In the genomic region with DNA sequence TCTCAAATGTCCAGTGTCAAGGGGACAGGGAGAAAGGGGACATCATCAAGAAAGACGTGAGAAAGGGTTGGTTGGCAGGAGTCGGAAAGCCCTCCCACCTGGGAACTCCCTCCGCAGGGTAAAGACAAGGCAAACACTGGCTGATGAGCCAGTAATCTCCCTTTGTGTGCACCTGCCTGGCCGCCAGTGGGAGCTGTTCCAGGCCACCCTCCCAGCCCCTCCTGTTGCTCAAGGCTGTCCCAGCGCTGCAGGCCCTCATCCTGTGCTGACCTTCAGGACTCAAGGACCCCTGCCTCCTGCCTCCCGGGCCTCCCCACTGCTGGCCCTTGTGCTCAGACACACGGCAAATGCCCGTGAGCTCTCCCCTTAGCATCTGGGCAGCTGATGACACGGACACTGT, we compare ENCODE assay signal across 20 cellular contexts. TPM values are rescaled to one million over a fixed set of nuclear protein-coding genes. Genes with fewer than 3 reads are reported as not detected.
A peak's percentile ranks its signal among the peaks of the same experiment; 100 is the strongest.
DNase-seq lines count a peak whose midpoint lies in the region; ATAC-seq, FAIRE-seq and TF ChIP-seq lines count a peak whose summit lies in the region.
"Had no signal": no experiment of that assay in that cellular context is flagged by ENCODE, and none has a peak within 500 bp of the region (broad histone marks: within the 10 kb centered on the region; RNA-seq: fewer than 3 reads in every experiment).

No MANE protein-coding gene starts in this region.

- POLR2A ChIA-PET in HepG2 (lab: Yijun Ruan, JAX): no interaction called here

- no peak overlapping the region for H3K4me3 Mint-ChIP-seq in endodermal cell
- H3K4me3 Mint-ChIP-seq: activated CD4-positive, alpha-beta T cell treated with anti-CD3 and anti-CD28 coated beads, Interleukin-2, amount 10 ng/mL, durations not matched to agents 7 days and 5 days; activated naive CD8-positive, alpha-beta T cell treated with anti-CD3 and anti-CD28 coated beads, Interleukin-2, amount 50 U/mL, for 24 hours had no signal

- H3K9me3 ChIP-seq in HepG2 (ENCODE audit: low read length): no peaks in the 10 kb centered on the region
- no peaks in the 10 kb centered on the region for H3K9me3 ChIP-seq in right lobe of liver
- H3K9me3 ChIP-seq in OCI-LY1 (ENCODE audit: low read length): no peaks in the 10 kb centered on the region
- no peaks in the 10 kb centered on the region for H3K9me3 ChIP-seq in endodermal cell (ENCODE audit: control insufficient read depth, low read length)
- H3K9me3 ChIP-seq: MG63 had no signal

- peak; percentile 66 for TF ChIP-seq RAD21 in HepG2 (CRISPR knock-in tag; IDR thresholded peaks at IDR 0.05)

- TF ChIP-seq CTCF in HepG2 (CRISPR knock-in tag; IDR thresholded peaks at IDR 0.05) (peak; percentile 83), right lobe of liver (IDR thresholded peaks at IDR 0.05) (no peak), OCI-LY1 (IDR thresholded peaks at IDR 0.05; ENCODE audit: low read length) (peak; percentile 32; the same call in 1 of the 2 replicates), endodermal cell (conservative IDR thresholded peaks at IDR 0.05) (peak; percentile 78)

- no peaks in the 10 kb centered on the region for H3K9me3 Mint-ChIP-seq in endodermal cell
- H3K9me3 Mint-ChIP-seq: activated CD4-positive, alpha-beta T cell treated with anti-CD3 and anti-CD28 coated beads, Interleukin-2, amount 10 ng/mL, durations not matched to agents 7 days and 5 days; activated naive CD8-positive, alpha-beta T cell treated with anti-CD3 and anti-CD28 coated beads, Interleukin-2, amount 50 U/mL, for 24 hours had no signal

- ATAC-seq in HepG2 (peak; percentile 92), right lobe of liver (no peak), GM18909 (IDR thresholded peaks at IDR 0.05; ENCODE audit: poor library complexity, unreplicated experiment) (no peak)
- ATAC-seq: activated naive CD8-positive, alpha-beta T cell treated with anti-CD3 and anti-CD28 coated beads, Interleukin-2, amount 50 U/mL, for 24 hours had no signal

- H3K27me3 ChIP-seq in HepG2 (ENCODE audit: control insufficient read depth in 1 of 2, insufficient read depth in 2 of 2, low read length in 2 of 2) (peaks cover 9 to 52% of the 10 kb centered on the region in 2 experiments), right lobe of liver (no peaks in the 10 kb centered on the region), OCI-LY1 (ENCODE audit: insufficient read depth, low read length) (no peaks in the 10 kb centered on the region; the same call in 1 of the 2 replicates), endodermal cell (ENCODE audit: control insufficient read depth, insufficient read depth, low read length, poor library complexity, severe bottlenecking) (no peaks in the 10 kb centered on the region)
- H3K27me3 ChIP-seq: MG63 had no signal

- no peaks in the 10 kb centered on the region for H3K9me2 ChIP-seq in OCI-LY1 (ENCODE audit: low read depth, low read length)

- H3F3A ChIP-seq in OCI-LY1 (ENCODE audit: insufficient read depth, low read length): no peaks in the 10 kb centered on the region

- H3K79me2 ChIP-seq in HepG2 (ENCODE audit: insufficient read depth, low read length): no peaks in the 10 kb centered on the region
- no peaks in the 10 kb centered on the region for H3K79me2 ChIP-seq in OCI-LY1 (ENCODE audit: insufficient read depth, low read length)

- no peak overlapping the region for H3K27ac ChIP-seq in HepG2 (ENCODE audit: extremely low read length, insufficient read depth, low read length)
- no peak overlapping the region for H3K27ac ChIP-seq in right lobe of liver
- H3K27ac ChIP-seq in OCI-LY1 (ENCODE audit: low read depth, low read length, poor library complexity, severe bottlenecking): no peak overlapping the region
- H3K27ac ChIP-seq in endodermal cell (ENCODE audit: low read depth, low read length): no peak overlapping the region

- H3K9ac ChIP-seq in HepG2 (ENCODE audit: insufficient read depth, low read depth, low read length) (no peak overlapping the region), OCI-LY1 (ENCODE audit: low read length) (no peak overlapping the region), endodermal cell (ENCODE audit: extremely low read depth, low read length, poor library complexity, severe bottlenecking) (no peak overlapping the region)

- intact Hi-C loops in HepG2 (cut with micrococcal nuclease; ENCODE audit: unreplicated experiment): loop anchor here (1.0 kb wide), 1 partner anchor 62 kb away; no protein-coding TSS in a partner anchor
- intact Hi-C loops in right lobe of liver (cut with DNase I): no loop called here

- H3K36me3 ChIP-seq in HepG2 (replicated peaks in 1 of 2; ENCODE audit: control insufficient read depth in 1 of 2, insufficient read depth in 2 of 2, low read length in 2 of 2): no peaks in the 10 kb centered on the region
- no peaks in the 10 kb centered on the region for H3K36me3 ChIP-seq in right lobe of liver
- no peaks in the 10 kb centered on the region for H3K36me3 ChIP-seq in OCI-LY1 (ENCODE audit: insufficient read depth, low read length)
- no peaks in the 10 kb centered on the region for H3K36me3 ChIP-seq in endodermal cell (ENCODE audit: control insufficient read depth, insufficient read depth, low read length)
- H3K36me3 ChIP-seq: MG63 had no signal

- no peaks in the 10 kb centered on the region; the same call in 1 of the 2 replicates for H4K20me1 ChIP-seq in HepG2 (ENCODE audit: insufficient read depth, low read length)
- H4K20me1 ChIP-seq in OCI-LY1 (ENCODE audit: insufficient read depth, low read length): no peaks in the 10 kb centered on the region

- H3K4me1 ChIP-seq in HepG2 (ENCODE audit: insufficient read depth, low read length): no peaks in the 10 kb centered on the region
- no peaks in the 10 kb centered on the region for H3K4me1 ChIP-seq in right lobe of liver
- H3K4me1 ChIP-seq in OCI-LY1 (ENCODE audit: insufficient read depth, low read length, severe bottlenecking): no peaks in the 10 kb centered on the region
- no peaks in the 10 kb centered on the region for H3K4me1 ChIP-seq in endodermal cell (ENCODE audit: control insufficient read depth, insufficient read depth, low read length)

- peaks cover 2% of the 10 kb centered on the region for H3K27me3 Mint-ChIP-seq in endodermal cell (ENCODE audit: insufficient read depth)
- H3K27me3 Mint-ChIP-seq: activated CD4-positive, alpha-beta T cell treated with anti-CD3 and anti-CD28 coated beads, Interleukin-2, amount 10 ng/mL, durations not matched to agents 7 days and 5 days; activated naive CD8-positive, alpha-beta T cell treated with anti-CD3 and anti-CD28 coated beads, Interleukin-2, amount 50 U/mL, for 24 hours had no signal

- TF ChIP-seq POLR2A in HepG2 (IDR thresholded peaks at IDR 0.05; ENCODE audit: insufficient read depth in 1 of 2, low read depth in 2 of 2, low read length in 2 of 2) (no peak), right lobe of liver (IDR thresholded peaks at IDR 0.05) (no peak)

- H3K36me3 Mint-ChIP-seq in endodermal cell (ENCODE audit: low read depth): no peaks in the 10 kb centered on the region

- H2AFZ ChIP-seq in HepG2 (ENCODE audit: low read length): no peak overlapping the region
- H2AFZ ChIP-seq in OCI-LY1 (ENCODE audit: low read length): no peak overlapping the region

- TF ChIP-seq EP300 in HepG2 (IDR thresholded peaks at IDR 0.05; ENCODE audit: low read depth in 2 of 2, low read length in 2 of 2) (no peak), HepG2 (CRISPR knock-in tag; IDR thresholded peaks at IDR 0.05; ENCODE audit: borderline replicate concordance) (no peak)

- peak; percentile 76 for FAIRE-seq in HepG2 (lab: Jason Lieb, UNC)
- no peak for FAIRE-seq in urothelium cell line (lab: Jason Lieb, UNC)

- no TSS peak for BruUV-seq in HepG2 (replicated peaks; lab: Mats Ljungman, UMichigan)

- CTCF ChIA-PET in HepG2 (lab: Yijun Ruan, JAX; ENCODE audit: low intra/inter-chr PET ratio, low total read pairs): interaction anchor here (0.6 kb wide), 1 partner anchor 1642 kb away, joined by 4 read pairs; no protein-coding TSS in a partner anchor

- DNase-seq in HepG2 (ENCODE audit: low spot score) (peak; percentile 35), right lobe of liver (no peak), endodermal cell (peak; percentile 83), urothelium cell line (ENCODE audit: low spot score) (peak; percentile 12), T-helper 9 cell (no peak), putamen (ENCODE audit: low spot score) (no peak)
- DNase-seq: activated CD4-positive, alpha-beta T cell treated with anti-CD3 and anti-CD28 coated beads, Interleukin-2, amount 10 ng/mL, durations not matched to agents 7 days and 5 days; activated naive CD8-positive, alpha-beta T cell treated with anti-CD3 and anti-CD28 coated beads, Interleukin-2, amount 50 U/mL, for 24 hours; activated T-cell treated with anti-CD3 and anti-CD28 coated beads, Interleukin-2, amount 50 U/mL, for 1 hour; foreskin melanocyte; MG63; NCI-H2029 treated with DMSO at 0.1 percent for 48 hours; NCI-H526 treated with DMSO at 0.1 percent for 48 hours; retina; SHP77 treated with DMSO at 0.1 percent for 48 hours had no signal

- no peak overlapping the region for H3K4me2 ChIP-seq in HepG2 (ENCODE audit: low read depth, low read length)
- H3K4me2 ChIP-seq in OCI-LY1 (ENCODE audit: low read length): no peak overlapping the region

- in situ Hi-C loops in HepG2 (cut with HindIII; ENCODE audit: extremely low pct_ligation_motif_present, low pct_unique_long_range_greater_than_20kb): no loop called here

- H3K27ac Mint-ChIP-seq in endodermal cell: no peak overlapping the region
- H3K27ac Mint-ChIP-seq: activated CD4-positive, alpha-beta T cell treated with anti-CD3 and anti-CD28 coated beads, Interleukin-2, amount 10 ng/mL, durations not matched to agents 7 days and 5 days; activated naive CD8-positive, alpha-beta T cell treated with anti-CD3 and anti-CD28 coated beads, Interleukin-2, amount 50 U/mL, for 24 hours had no signal

- H3K4me3 ChIP-seq in HepG2 (replicated peaks in 1 of 3; ENCODE audit: insufficient read depth in 1 of 3, low read depth in 2 of 3, low read length in 3 of 3): no peak overlapping the region
- no peak overlapping the region for H3K4me3 ChIP-seq in right lobe of liver
- no peak overlapping the region for H3K4me3 ChIP-seq in OCI-LY1 (ENCODE audit: low read depth, low read length, poor library complexity, severe bottlenecking)
- no peak overlapping the region for H3K4me3 ChIP-seq in endodermal cell (ENCODE audit: low read length)
- H3K4me3 ChIP-seq: MG63 had no signal

- WGBS in HepG2 (ENCODE audit: low lambda C conversion rate): 33% methylated on average over 7 of the region's 9 CpGs
- no CpG with 5 or more reads among the region's 9 CpGs for WGBS in right lobe of liver (ENCODE audit: insufficient coverage, low coverage, low lambda C conversion rate, missing lambda C conversion rate)
- 70 to 73% methylated on average over 6 to 9 of the region's 9 CpGs for WGBS in endodermal cell (ENCODE audit: insufficient coverage in 1 of 2, insufficient read length in 1 of 2), 2 experiments

- no peaks in the 10 kb centered on the region for H3K4me1 Mint-ChIP-seq in endodermal cell
- H3K4me1 Mint-ChIP-seq: activated CD4-positive, alpha-beta T cell treated with anti-CD3 and anti-CD28 coated beads, Interleukin-2, amount 10 ng/mL, durations not matched to agents 7 days and 5 days; activated naive CD8-positive, alpha-beta T cell treated with anti-CD3 and anti-CD28 coated beads, Interleukin-2, amount 50 U/mL, for 24 hours had no signal

RNA-seq across cellular contexts. Expression of a gene that starts 7.4 kb away (rescaled TPM):
- total RNA-seq in HepG2 (2016; rRNA removed; fragmentation: Illumina TruSeq; extraction: Trizol) (not detected in 2 replicates), right lobe of liver (under 1 TPM in 5 of 6 experiments, not detected in 1; 0.07 to 0.23 (median 0.12) TPM), endodermal cell (not detected)
- total RNA-seq in HepG2 (2016; cell fraction: cytosol; rRNA removed; fragmentation: Illumina TruSeq; extraction: Trizol; ENCODE audit: low read depth): not detected in 2 replicates
- total RNA-seq in HepG2 (2016; cell fraction: insoluble cytoplasmic fraction; rRNA removed; fragmentation: Illumina TruSeq; extraction: Trizol): not detected in 2 replicates
- total RNA-seq in HepG2 (2016; cell fraction: membrane; rRNA removed; fragmentation: Illumina TruSeq; extraction: Trizol): not detected in 2 replicates
- not detected in 2 replicates for total RNA-seq in HepG2 (2016; cell fraction: nucleus; rRNA removed; fragmentation: Illumina TruSeq; extraction: Trizol)
- polyA plus RNA-seq in HepG2 (2011; rRNA removed): 0.01 and 0.09 TPM in 2 replicates
- 0.01 and 0.03 TPM in 2 replicates for polyA plus RNA-seq in HepG2 (2011; cell fraction: cytosol; rRNA removed)
- polyA plus RNA-seq in HepG2 (2011; cell fraction: nucleus; rRNA removed): 0.14 and 0.32 TPM in 2 replicates
- 0.05 TPM in 2 replicates for polyA plus RNA-seq in HepG2 (2012)
- polyA plus RNA-seq in HepG2 (2016; cell fraction: cytosol; fragmentation: Illumina TruSeq; extraction: Trizol; ENCODE audit: low read depth): not detected in 2 replicates
- polyA plus RNA-seq in HepG2 (2016; cell fraction: insoluble cytoplasmic fraction; fragmentation: Illumina TruSeq; extraction: Trizol; ENCODE audit: low read depth): not detected in 2 replicates
- not detected in 2 replicates for polyA plus RNA-seq in HepG2 (2016; cell fraction: membrane; fragmentation: Illumina TruSeq; extraction: Trizol; ENCODE audit: low read depth)
- polyA plus RNA-seq in HepG2 (2016; cell fraction: nucleus; fragmentation: Illumina TruSeq; extraction: Trizol; ENCODE audit: insufficient read depth, low read depth): not detected in 2 replicates
- polyA minus RNA-seq in HepG2 (2011; rRNA and poly(A)+ RNA removed; ENCODE audit: low replicate concordance): 0.04 TPM in 1 of 2 replicates, not detected in the other
- not detected in 2 replicates for polyA minus RNA-seq in HepG2 (2011; cell fraction: cytosol; rRNA and poly(A)+ RNA removed)
- 0.13 TPM in 1 of 2 replicates, not detected in the other for polyA minus RNA-seq in HepG2 (2011; cell fraction: nucleus; rRNA and poly(A)+ RNA removed)
- not detected for polyA plus RNA-seq in endodermal cell (2013, experiment 1 of 2)
- polyA plus RNA-seq in endodermal cell (2013, experiment 2 of 2): 0.04 TPM
- total RNA-seq: activated CD4-positive, alpha-beta T cell treated with anti-CD3 and anti-CD28 coated beads, Interleukin-2, amount 10 ng/mL, durations not matched to agents 7 days and 5 days; cardiac septum; lung microvascular endothelial cell had no signal
- polyA plus RNA-seq: neural cell had no signal

Comparison
In these comparisons a context has a peak if more than half of its experiments do, and no peak if none do; other contexts are left out.
1. DNase-seq: peak in HepG2 (single experiment), endodermal cell (single experiment) and urothelium cell line (single experiment); none in right lobe of liver (0 of 3), T-helper 9 cell (single experiment) and putamen (single experiment).
2. CTCF ChIP-seq: peak in HepG2 (single experiment), OCI-LY1 (single experiment) and endodermal cell (single experiment); none in right lobe of liver (0 of 4).